In the genomic region with DNA sequence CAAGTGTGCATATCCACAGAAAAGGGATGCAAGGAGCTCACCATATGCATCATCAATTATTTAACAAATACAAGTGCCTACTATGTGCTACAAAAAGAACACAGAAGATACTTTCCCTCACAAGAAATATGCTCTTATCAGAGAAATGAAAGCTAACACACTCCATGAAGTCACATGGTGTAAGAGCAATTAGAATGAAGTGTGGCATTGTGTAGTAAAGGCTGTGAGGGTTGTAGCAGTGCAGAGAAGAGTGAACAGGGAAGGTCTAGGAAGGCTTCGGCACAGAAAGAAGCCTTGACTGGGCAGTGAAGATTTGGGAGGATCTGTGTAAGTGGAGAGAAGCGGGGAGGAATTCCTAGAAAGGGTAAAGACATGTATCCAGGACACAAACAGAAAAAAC, we compare ENCODE assay signal across 27 cellular contexts.
"Had no signal": no experiment of that assay in that cellular context is flagged by ENCODE, and none has a peak within 500 bp of the region (broad histone marks: within the 10 kb centered on the region; RNA-seq: fewer than 3 reads in every experiment).

No MANE protein-coding gene starts in this region.

- H3K4me3 Mint-ChIP-seq: activated CD4-positive, alpha-beta memory T cell treated with anti-CD3 and anti-CD28 coated beads, Interleukin-2, amount 10 ng/mL, durations not matched to agents 7 days and 5 days; activated CD4-positive, alpha-beta T cell treated with anti-CD3 and anti-CD28 coated beads, Interleukin-2, amount 10 ng/mL, durations not matched to agents 7 days and 5 days; activated CD8-positive, alpha-beta memory T cell treated with anti-CD3 and anti-CD28 coated beads, Interleukin-2, amount 10 ng/mL, durations not matched to agents 7 days and 5 days; effector memory CD8-positive, alpha-beta T cell; natural killer cell; WTC11 had no signal

- H3K9me3 ChIP-seq: right lobe of liver, thyroid gland, upper lobe of left lung, vagina had no signal

- ATAC-seq: activated CD8-positive, alpha-beta memory T cell treated with anti-CD3 and anti-CD28 coated beads, Interleukin-2, amount 10 ng/mL, durations not matched to agents 7 days and 5 days; activated naive CD4-positive, alpha-beta T cell treated with anti-CD3 and anti-CD28 coated beads, Interleukin-2, amount 50 U/mL, for 72 hours; effector memory CD8-positive, alpha-beta T cell; left colon; natural killer cell; right lobe of liver; stimulated activated naive CD8-positive, alpha-beta T cell treated with anti-CD3 and anti-CD28 coated beads, Interleukin-15, Interleukin-2, amounts not matched to agents 100 U/mL and 50 U/mL, for 24 hours; WTC11 had no signal

- H3K27ac Mint-ChIP-seq: activated CD4-positive, alpha-beta memory T cell treated with anti-CD3 and anti-CD28 coated beads, Interleukin-2, amount 10 ng/mL, durations not matched to agents 7 days and 5 days; activated CD4-positive, alpha-beta T cell treated with anti-CD3 and anti-CD28 coated beads, Interleukin-2, amount 10 ng/mL, durations not matched to agents 7 days and 5 days; activated CD8-positive, alpha-beta memory T cell treated with anti-CD3 and anti-CD28 coated beads, Interleukin-2, amount 10 ng/mL, durations not matched to agents 7 days and 5 days; activated naive CD4-positive, alpha-beta T cell treated with anti-CD3 and anti-CD28 coated beads, Interleukin-2, amount 50 U/mL, for 72 hours; activated T-helper 2 cell treated with anti-CD3 and anti-CD28 coated beads, Interferon-gamma antibody, Interleukin-2, Interleukin-4, amounts not matched to agents 10 μg/mL and 5 μg/mL and 100 μg/mL, durations not matched to agents 14 hours and 24 hours and 36 hours; natural killer cell; WTC11 had no signal

- H3K9me3 Mint-ChIP-seq: activated naive CD4-positive, alpha-beta T cell treated with anti-CD3 and anti-CD28 coated beads, Interleukin-2, amount 50 U/mL, for 72 hours; activated T-helper 2 cell treated with anti-CD3 and anti-CD28 coated beads, Interferon-gamma antibody, Interleukin-2, Interleukin-4, amounts not matched to agents 10 μg/mL and 5 μg/mL and 100 μg/mL, durations not matched to agents 14 hours and 24 hours and 36 hours; effector memory CD8-positive, alpha-beta T cell; natural killer cell; WTC11 had no signal

- H3K4me1 Mint-ChIP-seq: WTC11 had no signal

- H3K27ac ChIP-seq: right lobe of liver, vagina had no signal

- DNase-seq: activated CD4-positive, alpha-beta memory T cell treated with anti-CD3 and anti-CD28 coated beads, Interleukin-2, amount 10 ng/mL, durations not matched to agents 7 days and 5 days; activated CD4-positive, alpha-beta T cell treated with anti-CD3 and anti-CD28 coated beads for 1 hour; activated CD4-positive, alpha-beta T cell treated with anti-CD3 and anti-CD28 coated beads, Interleukin-2, amount 10 ng/mL, durations not matched to agents 7 days and 5 days; activated CD8-positive, alpha-beta memory T cell treated with anti-CD3 and anti-CD28 coated beads, Interleukin-2, amount 10 ng/mL, durations not matched to agents 7 days and 5 days; activated naive CD4-positive, alpha-beta T cell; activated T-cell treated with anti-CD3 and anti-CD28 coated beads, Interleukin-2, amount 50 U/mL, for 48 hours; anterior cingulate cortex; cerebellar nuclear complex; effector memory CD8-positive, alpha-beta T cell; erythroblast; head of caudate nucleus; hippocampal formation; kidney; left colon; mesenchymal stem cell; natural killer cell; posterior cingulate gyrus; right lobe of liver; stimulated activated CD4-positive, alpha-beta T cell treated with anti-CD3 and anti-CD28 coated beads, Interleukin-2, amount 100 ng/mL, for 48 hours; stimulated activated naive CD8-positive, alpha-beta T cell treated with anti-CD3 and anti-CD28 coated beads, Interleukin-15, Interleukin-2, amounts not matched to agents 100 U/mL and 50 U/mL, for 24 hours; T-helper 2 cell; thyroid gland; upper lobe of left lung had no signal

- H3K27me3 Mint-ChIP-seq: activated CD4-positive, alpha-beta memory T cell treated with anti-CD3 and anti-CD28 coated beads, Interleukin-2, amount 10 ng/mL, durations not matched to agents 7 days and 5 days; activated CD4-positive, alpha-beta T cell treated with anti-CD3 and anti-CD28 coated beads, Interleukin-2, amount 10 ng/mL, durations not matched to agents 7 days and 5 days; activated CD8-positive, alpha-beta memory T cell treated with anti-CD3 and anti-CD28 coated beads, Interleukin-2, amount 10 ng/mL, durations not matched to agents 7 days and 5 days; effector memory CD8-positive, alpha-beta T cell had no signal
